ENCODE assay signal across 8 cellular contexts in the genomic region with DNA sequence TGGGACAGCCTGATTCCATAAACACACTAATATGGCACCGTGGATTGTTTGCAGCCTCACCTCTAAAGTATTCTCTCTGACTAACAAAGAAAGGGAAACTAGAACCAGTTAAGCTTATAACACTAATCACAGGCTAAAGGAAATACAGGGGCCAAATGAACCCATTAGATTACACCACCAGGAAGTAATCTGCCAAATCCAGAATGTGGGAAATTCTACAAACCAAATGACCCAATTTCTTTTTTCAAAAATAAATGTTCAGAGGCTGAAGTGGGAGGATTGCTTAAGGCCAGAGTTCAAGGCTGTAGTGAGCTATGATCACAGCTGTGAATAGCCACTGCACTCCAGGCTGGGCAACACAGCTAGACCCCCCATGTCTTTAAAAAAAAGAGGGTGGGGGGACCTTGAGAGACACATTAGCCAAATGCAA. TPM values are rescaled to one million over a fixed set of nuclear protein-coding genes. Genes with fewer than 3 reads are reported as not detected.
A peak's percentile ranks its signal among the peaks of the same experiment; 100 is the strongest.
DNase-seq lines count a peak whose midpoint lies in the region; ATAC-seq, FAIRE-seq and TF ChIP-seq lines count a peak whose summit lies in the region.

No MANE protein-coding gene starts in this region.

- CTCF ChIA-PET in K562 (lab: Yijun Ruan, JAX; ENCODE audit: low intra/inter-chr PET ratio), result no interaction called here

- H3K36me3 Mint-ChIP-seq in IgD-negative memory B cell, result no peaks in the 10 kb centered on the region

- no peak overlapping the region for H3K9ac ChIP-seq in K562 (ENCODE audit: insufficient read depth in 1 of 2, low read depth in 2 of 2, low read length in 2 of 2)

- TF ChIP-seq CTCF in K562 (IDR thresholded peaks at IDR 0.05 in 2 of 3, conservative IDR thresholded peaks at IDR 0.05 in 1 of 3; ENCODE audit: insufficient read depth in 2 of 3, low read depth in 1 of 3, low read length in 3 of 3) (no peak), uterus (IDR thresholded peaks at IDR 0.05) (no peak)

- no peaks in the 10 kb centered on the region for H3K36me3 ChIP-seq in K562 (ENCODE audit: control insufficient read depth, insufficient read depth, low read length)
- no peaks in the 10 kb centered on the region for H3K36me3 ChIP-seq in uterus

- DNase-seq in DMS153 treated with DMSO at 0.1 percent for 48 hours (lab: John Stamatoyannopoulos, UW; ENCODE audit: unreplicated experiment) (peak; percentile 5), K562 (ENCODE audit: extremely low read depth in 1 of 4, low spot score in 3 of 4) (no peak), lung microvascular endothelial cell (ENCODE audit: low read depth in 2 of 2) (peak; percentile 44 to 70), uterus (no peak), NCI-H1436 (lab: John Stamatoyannopoulos, UW) (no peak), activated gamma-delta T cell treated with Interleukin-2 at 50 U/mL for 16 hours (no peak)

- 38% methylated on average over 1 of the region's 1 CpG for WGBS in K562 (ENCODE audit: insufficient coverage, low coverage, missing lambda C conversion rate)

- no peak for TF ChIP-seq EP300 in K562 (IDR thresholded peaks at IDR 0.05; ENCODE audit: low read length)

- peaks cover 6 to 20% (median 13%) of the 10 kb centered on the region in 3 donors for H3K4me1 Mint-ChIP-seq in IgD-negative memory B cell

- H3K79me2 ChIP-seq in K562 (ENCODE audit: control insufficient read depth, insufficient read depth, low read length), result peaks cover 2% of the 10 kb centered on the region; the same call in 1 of the 3 replicates

- H3K4me2 ChIP-seq in K562 (ENCODE audit: insufficient read depth, low read length), result no peak overlapping the region

- H3K9me3 ChIP-seq in K562 (replicated peaks; ENCODE audit: control insufficient read depth, insufficient read depth, low read depth, low read length) (no peaks in the 10 kb centered on the region), uterus (no peaks in the 10 kb centered on the region)

- H3K4me3 Mint-ChIP-seq in IgD-negative memory B cell, result peak overlapping the region; percentile 84 to 99 (median 92)

- FAIRE-seq in K562 (lab: Jason Lieb, UNC), result no peak

- H3K27me3 Mint-ChIP-seq in IgD-negative memory B cell, result no peaks in the 10 kb centered on the region

- H3K27me3 ChIP-seq in K562 (ENCODE audit: control insufficient read depth in 2 of 2, insufficient read depth in 2 of 2, low read length in 2 of 2) (no peaks in the 10 kb centered on the region), uterus (no peaks in the 10 kb centered on the region)

- H3K9me3 Mint-ChIP-seq in IgD-negative memory B cell, result no peaks in the 10 kb centered on the region

- no TSS peak for BruUV-seq in K562 (replicated peaks; lab: Mats Ljungman, UMichigan)

- intact Hi-C loops in K562 (cut with micrococcal nuclease) (no loop called here), uterus (cut with DNase I; ENCODE audit: low total_unique reads) (no loop called here)

- peak overlapping the region; percentile 95; the same call in 1 of the 2 replicates for H2AFZ ChIP-seq in K562 (ENCODE audit: low read depth, low read length)

- no peak for TF ChIP-seq RAD21 in K562 (CRISPR knock-in tag; conservative IDR thresholded peaks at IDR 0.05 in 1 of 2, IDR thresholded peaks at IDR 0.05 in 1 of 2)

- H3K27ac ChIP-seq in K562 (ENCODE audit: extremely low read depth, low read depth, low read length) (no peak overlapping the region), uterus (peak overlapping the region; percentile 96 to 99)

- TF ChIP-seq POLR2A in K562 (conservative IDR thresholded peaks at IDR 0.05) (no peak), uterus (IDR thresholded peaks at IDR 0.05) (no peak)

- in situ Hi-C loops in K562 (cut with MboI), result loop anchor here (10.0 kb wide), 1 partner anchor 1125 kb away; no protein-coding TSS in a partner anchor

- H3K4me1 ChIP-seq in K562 (replicated peaks in 1 of 2; ENCODE audit: control insufficient read depth in 2 of 2, insufficient read depth in 2 of 2, low read length in 2 of 2), result peaks cover 2 to 16% of the 10 kb centered on the region in 2 experiments; a peak in 4 of 5 replicates
- peaks cover 0 to 5% of the 10 kb centered on the region in 2 donors for H3K4me1 ChIP-seq in uterus

- H4K20me1 ChIP-seq in K562 (replicated peaks; ENCODE audit: control insufficient read depth, insufficient read depth, low read length), result no peaks in the 10 kb centered on the region

- H3K9me1 ChIP-seq in K562 (ENCODE audit: control insufficient read depth, insufficient read depth, low read length), result no peaks in the 10 kb centered on the region

- no peak for ATAC-seq in K562
- ATAC-seq in HG02588 (IDR thresholded peaks at IDR 0.05; ENCODE audit: unreplicated experiment), result no peak

- POLR2A ChIA-PET in K562 (lab: Yijun Ruan, JAX), result no interaction called here

- H3K4me3 ChIP-seq in K562 (no peak overlapping the region), uterus (no peak overlapping the region)

- H3K27ac Mint-ChIP-seq in IgD-negative memory B cell, result peak overlapping the region in 1 of 3 donors; percentile 96

TF ChIP-seq in K562, 482 proteins besides CTCF, POLR2A, EP300 and RAD21:
- no peak for TF ChIP-seq TEAD4 (IDR thresholded peaks at IDR 0.05; ENCODE audit: low read length)
- TF ChIP-seq TEAD4 (CRISPR knock-in tag; IDR thresholded peaks at IDR 0.05; ENCODE audit: borderline replicate concordance), result no peak
- no peak for TF ChIP-seq MEIS2 (IDR thresholded peaks at IDR 0.05; ENCODE audit: partially characterized antibody)
- TF ChIP-seq SP1 (CRISPR knock-in tag; IDR thresholded peaks at IDR 0.05), result no peak
- TF ChIP-seq STAG1 (CRISPR knock-in tag; IDR thresholded peaks at IDR 0.05; ENCODE audit: borderline replicate concordance), result no peak
- peak; percentile 75 for TF ChIP-seq ZNF121 (CRISPR knock-in tag; conservative IDR thresholded peaks at IDR 0.05)
- TF ChIP-seq RBM25 (IDR thresholded peaks at IDR 0.05; ENCODE audit: low read depth, low read length, severe bottlenecking), result peak; percentile 26
- TF ChIP-seq GTF2F1 (IDR thresholded peaks at IDR 0.05; ENCODE audit: low read depth, low read length), result no peak

RNA-seq across cellular contexts. Expression of a gene that starts 1.5 kb away (rescaled TPM):
- polyA plus RNA-seq in IgD-negative memory B cell (36.2 TPM), K562 (2011; rRNA removed) (18.2 and 19.2 TPM in 2 replicates), K562 (2014; fragmentation: Illumina TruSeq; extraction: Trizol) (11.0 and 12.8 TPM in 2 replicates), K562 (2014; fragmentation: Nextera tagmentation; extraction: Ambion mirVana) (10 to 100 TPM; 13.3 to 13.4 TPM), K562 (2014; rRNA removed) (12.8 and 19.5 TPM in 2 replicates)
- 60.6 and 93.7 TPM in 2 replicates for total RNA-seq in K562 (2011; cell fraction: chromatin; rRNA removed; ENCODE audit: low replicate concordance)
- 51.7 and 62.2 TPM in 2 replicates for total RNA-seq in K562 (2011; cell fraction: nucleolus; rRNA removed)
- total RNA-seq in K562 (2011; cell fraction: nucleoplasm; rRNA removed), result 58.4 and 67.3 TPM in 2 replicates
- total RNA-seq in K562 (2014; rRNA removed) (11.2 and 12.8 TPM in 2 replicates), K562 (2014; rRNA removed; fragmentation: Illumina TruSeq; extraction: Trizol) (12.8 and 14.7 TPM in 2 replicates), K562 (2015; rRNA removed; fragmentation: Illumina TruSeq; extraction: Trizol) (10.7 and 11.7 TPM in 2 replicates), K562 (2021) (14.2 and 17.4 TPM in 2 replicates), lung microvascular endothelial cell (11.6 and 13.9 TPM in 2 replicates), uterus (10 to 100 TPM; 13.6 to 40.9 (median 29.5) TPM)
- polyA plus RNA-seq in K562 (2011; cell fraction: cytosol; rRNA removed), result 10.3 and 11.9 TPM in 2 replicates
- polyA plus RNA-seq in K562 (2011; cell fraction: nucleus; rRNA removed), result 50.1 and 55.3 TPM in 2 replicates
- 10.9 and 18.8 TPM in 2 replicates for polyA plus RNA-seq in K562 (2012)
- polyA minus RNA-seq in K562 (2011; rRNA and poly(A)+ RNA removed), result 14.8 and 16.9 TPM in 2 replicates
- 6.4 and 6.9 TPM in 2 replicates for polyA minus RNA-seq in K562 (2011; cell fraction: cytosol; rRNA and poly(A)+ RNA removed)
- polyA minus RNA-seq in K562 (2011; cell fraction: nucleus; rRNA and poly(A)+ RNA removed), result 17.6 and 27.8 TPM in 2 replicates

RNA-seq across cellular contexts. Expression of a gene that starts 58.4 kb away (rescaled TPM):
- polyA plus RNA-seq in IgD-negative memory B cell, result 49.1 TPM
- total RNA-seq in K562 (2011; cell fraction: chromatin; rRNA removed; ENCODE audit: low replicate concordance), result 8.3 and 13.4 TPM in 2 replicates
- 10.8 and 11.2 TPM in 2 replicates for total RNA-seq in K562 (2011; cell fraction: nucleolus; rRNA removed)
- 15.5 and 19.1 TPM in 2 replicates for total RNA-seq in K562 (2011; cell fraction: nucleoplasm; rRNA removed)
- total RNA-seq in K562 (2014; rRNA removed), result 22.3 and 22.9 TPM in 2 replicates
- total RNA-seq in K562 (2014; rRNA removed; fragmentation: Illumina TruSeq; extraction: Trizol), result 18.7 and 21.7 TPM in 2 replicates
- 15.6 and 17.6 TPM in 2 replicates for total RNA-seq in K562 (2015; rRNA removed; fragmentation: Illumina TruSeq; extraction: Trizol)
- total RNA-seq in K562 (2021), result 17.1 and 21.3 TPM in 2 replicates
- 17.7 and 19.0 TPM in 2 replicates for polyA plus RNA-seq in K562 (2011; rRNA removed)
- polyA plus RNA-seq in K562 (2011; cell fraction: cytosol; rRNA removed), result 15.7 and 19.8 TPM in 2 replicates
- polyA plus RNA-seq in K562 (2011; cell fraction: nucleus; rRNA removed), result 11.0 and 12.8 TPM in 2 replicates
- 16.6 and 23.6 TPM in 2 replicates for polyA plus RNA-seq in K562 (2012)
- 20.3 and 22.6 TPM in 2 replicates for polyA plus RNA-seq in K562 (2014; fragmentation: Illumina TruSeq; extraction: Trizol)
- polyA plus RNA-seq in K562 (2014; fragmentation: Nextera tagmentation; extraction: Ambion mirVana), result 10 to 100 TPM; 12.3 to 14.5 TPM
- 27.9 and 29.9 TPM in 2 replicates for polyA plus RNA-seq in K562 (2014; rRNA removed)
- polyA minus RNA-seq in K562 (2011; rRNA and poly(A)+ RNA removed), result 16.9 and 22.1 TPM in 2 replicates
- polyA minus RNA-seq in K562 (2011; cell fraction: cytosol; rRNA and poly(A)+ RNA removed), result 6.8 and 7.9 TPM in 2 replicates
- polyA minus RNA-seq in K562 (2011; cell fraction: nucleus; rRNA and poly(A)+ RNA removed), result 5.1 and 10.0 TPM in 2 replicates
- total RNA-seq in lung microvascular endothelial cell, result 45.5 and 67.1 TPM in 2 replicates
- total RNA-seq in uterus, result 10 to 100 TPM in 3 of 4 donors, 1 to 10 TPM in 1; 8.2 to 65.0 (median 17.5) TPM

Comparison
In these comparisons a context has a peak if more than half of its experiments do, and no peak if none do; other contexts are left out.
1. DNase-seq: peak in DMS153 treated with DMSO at 0.1 percent for 48 hours (single experiment) and lung microvascular endothelial cell (2 of 2); none in K562 (0 of 4), uterus (0 of 2), NCI-H1436 (single experiment) and activated gamma-delta T cell treated with Interleukin-2 at 50 U/mL for 16 hours (single experiment).